In genomic region chr1:30975217-30975616, GRCh38 we compare ENCODE assay signal across 26 cellular contexts.
DNase-seq lines count a peak whose midpoint lies in the region; ATAC-seq lines count a peak whose summit lies in the region.
"Had no signal": no experiment of that assay in that cellular context is flagged by ENCODE, and none has a peak within 500 bp of the region (broad histone marks: within the 10 kb centered on the region; RNA-seq: fewer than 3 reads in every experiment).

No MANE protein-coding gene starts in this region.

- H3K4me1 ChIP-seq in mesendoderm (ENCODE audit: control insufficient read depth, low read depth, low read length) (no peaks in the 10 kb centered on the region), subcutaneous abdominal adipose tissue (ENCODE audit: control insufficient read depth in 5 of 5, insufficient read depth in 5 of 5, low read length in 5 of 5) (peaks cover 0 to 23% (median 22%) of the 10 kb centered on the region in 5 donors), HAP-1 (no peaks in the 10 kb centered on the region)

- H3K79me2 ChIP-seq in mesendoderm (ENCODE audit: control insufficient read depth, insufficient read depth, low read length), result peaks cover 16% of the 10 kb centered on the region

- ATAC-seq in activated T-cell treated with anti-CD3 and anti-CD28 coated beads, Interleukin-2, amount 50 U/mL, for 72 hours (replicated peaks in 1 of 2), result no peak
- ATAC-seq: activated T-helper 17 cell treated with anti-CD3 and anti-CD28 coated beads, Interleukin-2, amount 50 U/mL, for 72 hours; gastroesophageal sphincter had no signal

- H2AK5ac ChIP-seq in mesendoderm (ENCODE audit: low read length), result no peak overlapping the region

- no peak overlapping the region for H3K27ac ChIP-seq in mesendoderm (ENCODE audit: low read depth, low read length)
- H3K27ac ChIP-seq in subcutaneous abdominal adipose tissue (ENCODE audit: low read depth, low read length), result peak overlapping the region; percentile 26
- H3K27ac ChIP-seq: SJCRH30 had no signal

- H3K23ac ChIP-seq in mesendoderm (ENCODE audit: low read length), result no peak overlapping the region

- no peak overlapping the region for H2BK5ac ChIP-seq in mesendoderm (ENCODE audit: low read length)

- H3K27me3 ChIP-seq in mesendoderm (ENCODE audit: insufficient read depth, low read length, poor library complexity) (no peaks in the 10 kb centered on the region), subcutaneous abdominal adipose tissue (ENCODE audit: control insufficient read depth in 5 of 5, insufficient read depth in 4 of 5, low read length in 5 of 5) (no peaks in the 10 kb centered on the region), HAP-1 (ENCODE audit: low read depth) (no peaks in the 10 kb centered on the region)
- H3K27me3 ChIP-seq: gastroesophageal sphincter, MG63, SJCRH30 had no signal

- H3K9ac ChIP-seq in mesendoderm (ENCODE audit: low read length) (no peak overlapping the region), subcutaneous abdominal adipose tissue (ENCODE audit: low read length in 5 of 5) (no peak overlapping the region)

- peaks cover 91% of the 10 kb centered on the region for H3K36me3 Mint-ChIP-seq in activated T-cell treated with anti-CD3 and anti-CD28 coated beads, Interleukin-2, amount 50 U/mL, for 24 hours (ENCODE audit: low read depth)
- H3K36me3 Mint-ChIP-seq in activated T-cell treated with anti-CD3 and anti-CD28 coated beads, Interleukin-2, amount 50 U/mL, for 72 hours (ENCODE audit: insufficient read depth in 2 of 2), result peaks cover 7 to 39% of the 10 kb centered on the region in 2 donors

- no peak overlapping the region for H3K4me3 Mint-ChIP-seq in activated T-cell treated with anti-CD3 and anti-CD28 coated beads, Interleukin-2, amount 50 U/mL, for 24 hours
- H3K4me3 Mint-ChIP-seq in activated T-cell treated with anti-CD3 and anti-CD28 coated beads, Interleukin-2, amount 50 U/mL, for 72 hours, result no peak overlapping the region
- H3K4me3 Mint-ChIP-seq: activated naive CD4-positive, alpha-beta T cell treated with anti-CD3 and anti-CD28 coated beads, Interleukin-2, amount 50 U/mL, for 24 hours; activated T-helper 17 cell treated with anti-CD3 and anti-CD28 coated beads, Interleukin-2, amount 50 U/mL, for 72 hours; HFFc6 had no signal

- H3K4me1 Mint-ChIP-seq in activated T-cell treated with anti-CD3 and anti-CD28 coated beads, Interleukin-2, amount 50 U/mL, for 24 hours (ENCODE audit: low read depth), result peaks cover 45% of the 10 kb centered on the region
- H3K4me1 Mint-ChIP-seq in activated T-cell treated with anti-CD3 and anti-CD28 coated beads, Interleukin-2, amount 50 U/mL, for 72 hours (ENCODE audit: low read depth), result peaks cover 37% of the 10 kb centered on the region

- no peaks in the 10 kb centered on the region for H3K9me3 Mint-ChIP-seq in activated T-cell treated with anti-CD3 and anti-CD28 coated beads, Interleukin-2, amount 50 U/mL, for 24 hours
- H3K9me3 Mint-ChIP-seq in activated T-cell treated with anti-CD3 and anti-CD28 coated beads, Interleukin-2, amount 50 U/mL, for 72 hours, result no peaks in the 10 kb centered on the region
- H3K9me3 Mint-ChIP-seq: activated naive CD4-positive, alpha-beta T cell treated with anti-CD3 and anti-CD28 coated beads, Interleukin-2, amount 50 U/mL, for 24 hours; activated T-helper 17 cell treated with anti-CD3 and anti-CD28 coated beads, Interleukin-2, amount 50 U/mL, for 72 hours; HFFc6; natural killer cell had no signal

- H4K8ac ChIP-seq in mesendoderm (ENCODE audit: low read depth, low read length), result no peak overlapping the region

- H3K56ac ChIP-seq in mesendoderm (ENCODE audit: low read length), result no peak overlapping the region

- H3K4me3 ChIP-seq in mesendoderm (ENCODE audit: low read length), result no peak overlapping the region
- no peak overlapping the region for H3K4me3 ChIP-seq in subcutaneous abdominal adipose tissue (ENCODE audit: low read depth in 1 of 5, low read length in 5 of 5)
- H3K4me3 ChIP-seq in HAP-1, result no peak overlapping the region
- H3K4me3 ChIP-seq: gastroesophageal sphincter, MG63, SJCRH30, skin epidermis had no signal

- no peaks in the 10 kb centered on the region for H3K27me3 Mint-ChIP-seq in activated T-cell treated with anti-CD3 and anti-CD28 coated beads, Interleukin-2, amount 50 U/mL, for 24 hours
- H3K27me3 Mint-ChIP-seq in activated T-cell treated with anti-CD3 and anti-CD28 coated beads, Interleukin-2, amount 50 U/mL, for 72 hours (ENCODE audit: low read depth), result no peaks in the 10 kb centered on the region
- H3K27me3 Mint-ChIP-seq: activated naive CD4-positive, alpha-beta T cell treated with anti-CD3 and anti-CD28 coated beads, Interleukin-2, amount 50 U/mL, for 24 hours; activated T-helper 17 cell treated with anti-CD3 and anti-CD28 coated beads, Interleukin-2, amount 50 U/mL, for 72 hours had no signal

- H3K18ac ChIP-seq in mesendoderm (ENCODE audit: low read length), result no peak overlapping the region

- peak overlapping the region; percentile 59 for H3K27ac Mint-ChIP-seq in activated T-cell treated with anti-CD3 and anti-CD28 coated beads, Interleukin-2, amount 50 U/mL, for 24 hours
- H3K27ac Mint-ChIP-seq in activated T-cell treated with anti-CD3 and anti-CD28 coated beads, Interleukin-2, amount 50 U/mL, for 72 hours, result no peak overlapping the region
- H3K27ac Mint-ChIP-seq: activated naive CD4-positive, alpha-beta T cell treated with anti-CD3 and anti-CD28 coated beads, Interleukin-2, amount 50 U/mL, for 24 hours; activated T-helper 17 cell treated with anti-CD3 and anti-CD28 coated beads, Interleukin-2, amount 50 U/mL, for 72 hours had no signal

- H4K5ac ChIP-seq in mesendoderm (ENCODE audit: low read length), result no peak overlapping the region

- H3K36me3 ChIP-seq in mesendoderm (ENCODE audit: control insufficient read depth, insufficient read depth, low read length), result peaks cover 2% of the 10 kb centered on the region
- peaks cover 22 to 40% (median 30%) of the 10 kb centered on the region in 5 donors for H3K36me3 ChIP-seq in subcutaneous abdominal adipose tissue (ENCODE audit: control insufficient read depth in 5 of 5, insufficient read depth in 5 of 5, low read length in 5 of 5)
- H3K36me3 ChIP-seq in HAP-1 (replicated peaks), result peaks cover 65% of the 10 kb centered on the region

- DNase-seq in activated T-cell treated with anti-CD3 and anti-CD28 coated beads, Interleukin-2, amount 50 U/mL, for 24 hours, result no peak
- DNase-seq in activated T-cell treated with anti-CD3 and anti-CD28 coated beads, Interleukin-2, amount 50 U/mL, for 72 hours, result no peak
- DNase-seq in NCI-H226 (peak; percentile 34), mesendoderm (peak; percentile 55), ecto neural progenitor cell (ENCODE audit: low spot score) (no peak), NCI-H128 (lab: John Stamatoyannopoulos, UW; ENCODE audit: unreplicated experiment) (no peak), HAP-1 (ENCODE audit: low spot score in 2 of 2) (no peak)
- DNase-seq: activated CD4-positive, alpha-beta T cell treated with anti-CD3 and anti-CD28 coated beads, Interleukin-2, amount 50 U/mL, for 4 hours; activated CD8-positive, alpha-beta memory T cell treated with anti-CD3 and anti-CD28 coated beads, Interleukin-2, amount 50 U/mL, for 4 hours; aorta; caudate nucleus; DMS53; HFFc6; KG1; MG63; midbrain; natural killer cell; NCI-H2029 treated with DMSO at 0.1 percent for 48 hours; retina; SJCRH30; stimulated activated CD4-positive, alpha-beta T cell treated with anti-CD3 and anti-CD28 coated beads, Interleukin-2, amount 100 ng/mL, for 24 hours had no signal

- peaks cover 14% of the 10 kb centered on the region for H3K79me1 ChIP-seq in mesendoderm (ENCODE audit: low read length)

- WGBS in mesendoderm (ENCODE audit: extremely low coverage, insufficient coverage, low lambda C conversion rate), result no CpG with 5 or more reads among the region's 3 CpGs

- no peak overlapping the region for H3K4me2 ChIP-seq in mesendoderm (ENCODE audit: low read length)

- no peak overlapping the region for H3K4ac ChIP-seq in mesendoderm (ENCODE audit: low read depth, low read length)

- H2BK15ac ChIP-seq in mesendoderm (replicated peaks; ENCODE audit: low read depth), result no peak overlapping the region

- no peaks in the 10 kb centered on the region for H3K9me3 ChIP-seq in subcutaneous abdominal adipose tissue (ENCODE audit: control insufficient read depth in 5 of 5, low read length in 5 of 5)
- H3K9me3 ChIP-seq in HAP-1, result no peaks in the 10 kb centered on the region
- H3K9me3 ChIP-seq: gastroesophageal sphincter, MG63, SJCRH30 had no signal

- no peak overlapping the region for H2BK120ac ChIP-seq in mesendoderm (ENCODE audit: low read depth, low read length)

- in situ Hi-C loops in HAP-1 (cut with MboI; ENCODE audit: low sequenced_read_pairs), result no loop called here

Comparison
In these comparisons a context has a peak if more than half of its experiments do, and no peak if none do; other contexts are left out.
1. DNase-seq: peak in NCI-H226 (single experiment) and mesendoderm (single experiment); none in activated T-cell treated with anti-CD3 and anti-CD28 coated beads, Interleukin-2, amount 50 U/mL, for 24 hours (single experiment), activated T-cell treated with anti-CD3 and anti-CD28 coated beads, Interleukin-2, amount 50 U/mL, for 72 hours (0 of 2), ecto neural progenitor cell (single experiment), NCI-H128 (single experiment) and HAP-1 (0 of 2).